ENCODE assay signal across 19 cellular contexts in the genomic region with DNA sequence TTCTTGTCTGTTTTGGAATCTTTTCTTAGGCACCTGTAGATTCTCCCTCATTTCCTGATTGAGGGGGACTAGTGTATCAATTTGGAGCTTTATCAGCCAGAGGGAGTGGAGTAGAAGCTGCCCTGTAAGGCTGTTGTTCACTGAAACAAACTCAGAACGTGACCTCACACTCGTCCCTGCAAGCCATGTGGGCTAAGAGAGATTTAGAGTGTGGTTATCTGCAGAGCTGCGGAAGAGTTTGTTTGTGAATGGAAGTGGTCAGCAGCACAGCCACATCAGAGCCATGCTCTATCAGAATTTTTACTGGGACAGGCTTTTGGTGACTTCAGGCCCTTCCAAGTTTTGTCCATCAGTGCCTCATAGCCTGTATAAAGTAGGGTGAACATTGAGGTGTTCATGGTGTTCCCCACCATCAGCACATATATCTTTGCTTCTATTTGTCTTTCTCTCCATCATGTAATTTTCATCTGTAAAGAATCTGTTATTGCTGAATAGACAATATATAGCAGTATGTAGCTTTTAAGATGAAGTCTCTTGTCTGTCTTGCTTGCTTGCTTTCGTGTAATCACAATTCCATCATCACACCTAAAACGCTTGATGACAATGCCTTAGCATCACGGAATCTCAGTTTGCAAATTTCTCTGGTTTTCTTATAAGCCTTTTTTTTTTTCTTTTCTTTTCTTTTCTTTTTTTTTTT. TPM values are rescaled to one million over a fixed set of nuclear protein-coding genes. Genes with fewer than 3 reads are reported as not detected.
DNase-seq lines count a peak whose midpoint lies in the region; ATAC-seq, FAIRE-seq and TF ChIP-seq lines count a peak whose summit lies in the region.
"Had no signal": no experiment of that assay in that cellular context is flagged by ENCODE, and none has a peak within 500 bp of the region (broad histone marks: within the 10 kb centered on the region; RNA-seq: fewer than 3 reads in every experiment).

No MANE protein-coding gene starts in this region.

- H3K4me3 ChIP-seq in HepG2 (replicated peaks in 1 of 3; ENCODE audit: insufficient read depth in 1 of 3, low read depth in 2 of 3, low read length in 3 of 3) (no peak overlapping the region), right lobe of liver (no peak overlapping the region)
- H3K4me3 ChIP-seq: Peyer's patch, SJCRH30 had no signal

- over 99% methylated on average over 6 of the region's 6 CpGs for WGBS in HepG2 (ENCODE audit: low lambda C conversion rate)
- 76% methylated on average over 6 of the region's 6 CpGs for WGBS in right lobe of liver (ENCODE audit: insufficient coverage, low coverage, low lambda C conversion rate, missing lambda C conversion rate)

- H4K20me1 ChIP-seq in HepG2 (ENCODE audit: insufficient read depth, low read length) = no peaks in the 10 kb centered on the region

- no peaks in the 10 kb centered on the region for H3K27me3 Mint-ChIP-seq in natural killer cell treated with Interleukin-12 subunit alpha and Interleukin-12 subunit beta and Interleukin-15 and Interleukin-18, amount 100 ng/mL, for 72 hours
- H3K27me3 Mint-ChIP-seq: B cell had no signal

- no peaks in the 10 kb centered on the region for H3K9me3 ChIP-seq in HepG2 (ENCODE audit: low read length)
- no peaks in the 10 kb centered on the region for H3K9me3 ChIP-seq in right lobe of liver
- H3K9me3 ChIP-seq: Peyer's patch, SJCRH30 had no signal

- TF ChIP-seq POLR2A in HepG2 (IDR thresholded peaks at IDR 0.05; ENCODE audit: insufficient read depth in 1 of 2, low read depth in 2 of 2, low read length in 2 of 2) = no peak
- TF ChIP-seq POLR2A in right lobe of liver (IDR thresholded peaks at IDR 0.05) = no peak

- no peak for TF ChIP-seq EP300 in HepG2 (IDR thresholded peaks at IDR 0.05; ENCODE audit: low read depth in 2 of 2, low read length in 2 of 2)
- no peak for TF ChIP-seq EP300 in HepG2 (CRISPR knock-in tag; IDR thresholded peaks at IDR 0.05; ENCODE audit: borderline replicate concordance)

- POLR2A ChIA-PET in HepG2 (lab: Yijun Ruan, JAX) = no interaction called here

- H3K4me1 Mint-ChIP-seq in natural killer cell treated with Interleukin-12 subunit alpha and Interleukin-12 subunit beta and Interleukin-15 and Interleukin-18, amount 100 ng/mL, for 72 hours (ENCODE audit: low read depth in 2 of 2) = no peaks in the 10 kb centered on the region
- H3K4me1 Mint-ChIP-seq: CD14-positive monocyte had no signal

- intact Hi-C loops in HepG2 (cut with micrococcal nuclease; ENCODE audit: unreplicated experiment) (no loop called here), right lobe of liver (cut with DNase I) (no loop called here)

- no peak overlapping the region for H3K9ac ChIP-seq in HepG2 (ENCODE audit: insufficient read depth, low read depth, low read length)

- no peak for TF ChIP-seq RAD21 in HepG2 (CRISPR knock-in tag; IDR thresholded peaks at IDR 0.05)

- no peaks in the 10 kb centered on the region for H3K9me3 Mint-ChIP-seq in natural killer cell treated with Interleukin-12 subunit alpha and Interleukin-12 subunit beta and Interleukin-15 and Interleukin-18, amount 100 ng/mL, for 72 hours

- H3K36me3 Mint-ChIP-seq in natural killer cell treated with Interleukin-12 subunit alpha and Interleukin-12 subunit beta and Interleukin-15 and Interleukin-18, amount 100 ng/mL, for 72 hours = peaks cover 8% of the 10 kb centered on the region

- no peak for FAIRE-seq in HepG2 (lab: Jason Lieb, UNC)
- FAIRE-seq: A204.1, G401.6, GM12892 had no signal

- no peak overlapping the region for H3K4me3 Mint-ChIP-seq in natural killer cell treated with Interleukin-12 subunit alpha and Interleukin-12 subunit beta and Interleukin-15 and Interleukin-18, amount 100 ng/mL, for 72 hours
- H3K4me3 Mint-ChIP-seq: B cell, CD14-positive monocyte had no signal

- in situ Hi-C loops in HepG2 (cut with HindIII; ENCODE audit: extremely low pct_ligation_motif_present, low pct_unique_long_range_greater_than_20kb) = no loop called here

- no peak for TF ChIP-seq CTCF in HepG2 (CRISPR knock-in tag; IDR thresholded peaks at IDR 0.05)
- no peak for TF ChIP-seq CTCF in right lobe of liver (IDR thresholded peaks at IDR 0.05)

- ATAC-seq in HepG2 (no peak), right lobe of liver (no peak), HG03378 (IDR thresholded peaks at IDR 0.05; ENCODE audit: unreplicated experiment) (no peak)
- peak; percentile 48 to 57 for ATAC-seq in natural killer cell treated with Interleukin-12 subunit alpha and Interleukin-12 subunit beta and Interleukin-15 and Interleukin-18, amount 100 ng/mL, for 72 hours

- CTCF ChIA-PET in HepG2 (lab: Yijun Ruan, JAX; ENCODE audit: low intra/inter-chr PET ratio, low total read pairs) = no interaction called here

- H3K36me3 ChIP-seq in HepG2 (replicated peaks in 1 of 2; ENCODE audit: control insufficient read depth in 1 of 2, insufficient read depth in 2 of 2, low read length in 2 of 2) = peaks cover 1 to 33% of the 10 kb centered on the region in 2 experiments; a peak in 3 of 5 replicates
- H3K36me3 ChIP-seq in right lobe of liver = no peaks in the 10 kb centered on the region

- DNase-seq in HepG2 (ENCODE audit: low spot score) (no peak), right lobe of liver (no peak), dermis blood vessel endothelial cell (peak; percentile 39), NCI-H2081 (lab: John Stamatoyannopoulos, UW) (no peak), NCI-H146 (lab: John Stamatoyannopoulos, UW) (no peak), SK-N-DZ (ENCODE audit: low spot score) (no peak)
- no peak for DNase-seq in natural killer cell treated with Interleukin-12 subunit alpha and Interleukin-12 subunit beta and Interleukin-15 and Interleukin-18, amount 100 ng/mL, for 72 hours (ENCODE audit: low spot score)
- DNase-seq: GOT3, KG1, NCI-H1092 treated with DMSO at 0.1 percent for 48 hours, NCI-H1436 treated with DMSO at 0.1 percent for 48 hours, Peyer's patch, SJCRH30 had no signal

- no peaks in the 10 kb centered on the region for H3K79me2 ChIP-seq in HepG2 (ENCODE audit: insufficient read depth, low read length)

- no peak overlapping the region for H2AFZ ChIP-seq in HepG2 (ENCODE audit: low read length)

- H3K4me2 ChIP-seq in HepG2 (ENCODE audit: low read depth, low read length) = no peak overlapping the region

- H3K27ac ChIP-seq in HepG2 (ENCODE audit: extremely low read length, insufficient read depth, low read length) = no peak overlapping the region
- no peak overlapping the region for H3K27ac ChIP-seq in right lobe of liver
- H3K27ac ChIP-seq: Peyer's patch, SJCRH30 had no signal

- no TSS peak for BruUV-seq in HepG2 (replicated peaks; lab: Mats Ljungman, UMichigan)

- H3K27me3 ChIP-seq in HepG2 (ENCODE audit: control insufficient read depth in 1 of 2, insufficient read depth in 2 of 2, low read length in 2 of 2) = no peaks in the 10 kb centered on the region
- no peaks in the 10 kb centered on the region for H3K27me3 ChIP-seq in right lobe of liver
- H3K27me3 ChIP-seq: Peyer's patch, SJCRH30 had no signal

- H3K4me1 ChIP-seq in HepG2 (ENCODE audit: insufficient read depth, low read length) (no peaks in the 10 kb centered on the region), right lobe of liver (no peaks in the 10 kb centered on the region)
- H3K4me1 ChIP-seq: Peyer's patch, SJCRH30 had no signal

- H3K27ac Mint-ChIP-seq in natural killer cell treated with Interleukin-12 subunit alpha and Interleukin-12 subunit beta and Interleukin-15 and Interleukin-18, amount 100 ng/mL, for 72 hours = no peak overlapping the region
- H3K27ac Mint-ChIP-seq: B cell, CD14-positive monocyte had no signal

TF ChIP-seq in HepG2, 621 proteins besides CTCF, POLR2A, EP300 and RAD21 (continues in another document):
- TF ChIP-seq ELF4 (CRISPR knock-in tag; IDR thresholded peaks at IDR 0.05; ENCODE audit: borderline replicate concordance) = no peak
- TF ChIP-seq SPEN (CRISPR knock-in tag; IDR thresholded peaks at IDR 0.05; ENCODE audit: low read depth) = no peak
- TF ChIP-seq HMGA1 (CRISPR knock-in tag; conservative IDR thresholded peaks at IDR 0.05) = no peak

RNA-seq across cellular contexts. Expression of a gene that starts 37.0 kb away (rescaled TPM):
- total RNA-seq in HepG2 (2016; rRNA removed; fragmentation: Illumina TruSeq; extraction: Trizol) (32.3 and 38.7 TPM in 2 replicates), right lobe of liver (10 to 100 TPM; 12.0 to 18.6 (median 14.4) TPM), dermis blood vessel endothelial cell (28.2 and 30.9 TPM in 2 replicates)
- 3.2 and 3.3 TPM in 2 replicates for total RNA-seq in HepG2 (2016; cell fraction: cytosol; rRNA removed; fragmentation: Illumina TruSeq; extraction: Trizol; ENCODE audit: low read depth)
- total RNA-seq in HepG2 (2016; cell fraction: insoluble cytoplasmic fraction; rRNA removed; fragmentation: Illumina TruSeq; extraction: Trizol) = 31.9 and 39.4 TPM in 2 replicates
- total RNA-seq in HepG2 (2016; cell fraction: membrane; rRNA removed; fragmentation: Illumina TruSeq; extraction: Trizol) = 7.3 and 7.7 TPM in 2 replicates
- 35.7 and 43.2 TPM in 2 replicates for total RNA-seq in HepG2 (2016; cell fraction: nucleus; rRNA removed; fragmentation: Illumina TruSeq; extraction: Trizol)
- polyA plus RNA-seq in HepG2 (2011; rRNA removed) = 15.9 and 17.0 TPM in 2 replicates
- 14.6 and 14.9 TPM in 2 replicates for polyA plus RNA-seq in HepG2 (2011; cell fraction: cytosol; rRNA removed)
- 12.9 and 13.9 TPM in 2 replicates for polyA plus RNA-seq in HepG2 (2011; cell fraction: nucleus; rRNA removed)
- polyA plus RNA-seq in HepG2 (2012) = 12.4 and 13.2 TPM in 2 replicates
- polyA plus RNA-seq in HepG2 (2016; cell fraction: cytosol; fragmentation: Illumina TruSeq; extraction: Trizol; ENCODE audit: low read depth) = 1.1 and 1.3 TPM in 2 replicates
- 19.6 and 19.7 TPM in 2 replicates for polyA plus RNA-seq in HepG2 (2016; cell fraction: insoluble cytoplasmic fraction; fragmentation: Illumina TruSeq; extraction: Trizol; ENCODE audit: low read depth)
- polyA plus RNA-seq in HepG2 (2016; cell fraction: membrane; fragmentation: Illumina TruSeq; extraction: Trizol; ENCODE audit: low read depth) = 2.9 and 3.8 TPM in 2 replicates
- polyA plus RNA-seq in HepG2 (2016; cell fraction: nucleus; fragmentation: Illumina TruSeq; extraction: Trizol; ENCODE audit: insufficient read depth, low read depth) = 18.4 and 19.2 TPM in 2 replicates
- 41.7 and 58.6 TPM in 2 replicates for polyA minus RNA-seq in HepG2 (2011; rRNA and poly(A)+ RNA removed; ENCODE audit: low replicate concordance)
- 12.2 and 12.7 TPM in 2 replicates for polyA minus RNA-seq in HepG2 (2011; cell fraction: cytosol; rRNA and poly(A)+ RNA removed)
- polyA minus RNA-seq in HepG2 (2011; cell fraction: nucleus; rRNA and poly(A)+ RNA removed) = 49.4 and 58.6 TPM in 2 replicates
- total RNA-seq in natural killer cell treated with Interleukin-12 subunit alpha and Interleukin-12 subunit beta and Interleukin-15 and Interleukin-18, amount 100 ng/mL, for 72 hours = 10 to 100 TPM; 41.0 to 51.7 TPM
- polyA plus RNA-seq in SK-N-DZ (2014; cell fraction: cytosol; rRNA removed) = 14.8 and 16.2 TPM in 2 replicates
- 19.6 and 21.1 TPM in 2 replicates for polyA plus RNA-seq in SK-N-DZ (2014; cell fraction: nucleus; rRNA removed)

Comparison
In these comparisons a context has a peak if more than half of its experiments do, and no peak if none do; other contexts are left out.
1. ATAC-seq: peak in natural killer cell treated with Interleukin-12 subunit alpha and Interleukin-12 subunit beta and Interleukin-15 and Interleukin-18, amount 100 ng/mL, for 72 hours (2 of 2); none in HepG2 (single experiment), right lobe of liver (0 of 4) and HG03378 (single experiment).